Comparison of ENCODE assay signal across 16 cellular contexts in the genomic region with DNA sequence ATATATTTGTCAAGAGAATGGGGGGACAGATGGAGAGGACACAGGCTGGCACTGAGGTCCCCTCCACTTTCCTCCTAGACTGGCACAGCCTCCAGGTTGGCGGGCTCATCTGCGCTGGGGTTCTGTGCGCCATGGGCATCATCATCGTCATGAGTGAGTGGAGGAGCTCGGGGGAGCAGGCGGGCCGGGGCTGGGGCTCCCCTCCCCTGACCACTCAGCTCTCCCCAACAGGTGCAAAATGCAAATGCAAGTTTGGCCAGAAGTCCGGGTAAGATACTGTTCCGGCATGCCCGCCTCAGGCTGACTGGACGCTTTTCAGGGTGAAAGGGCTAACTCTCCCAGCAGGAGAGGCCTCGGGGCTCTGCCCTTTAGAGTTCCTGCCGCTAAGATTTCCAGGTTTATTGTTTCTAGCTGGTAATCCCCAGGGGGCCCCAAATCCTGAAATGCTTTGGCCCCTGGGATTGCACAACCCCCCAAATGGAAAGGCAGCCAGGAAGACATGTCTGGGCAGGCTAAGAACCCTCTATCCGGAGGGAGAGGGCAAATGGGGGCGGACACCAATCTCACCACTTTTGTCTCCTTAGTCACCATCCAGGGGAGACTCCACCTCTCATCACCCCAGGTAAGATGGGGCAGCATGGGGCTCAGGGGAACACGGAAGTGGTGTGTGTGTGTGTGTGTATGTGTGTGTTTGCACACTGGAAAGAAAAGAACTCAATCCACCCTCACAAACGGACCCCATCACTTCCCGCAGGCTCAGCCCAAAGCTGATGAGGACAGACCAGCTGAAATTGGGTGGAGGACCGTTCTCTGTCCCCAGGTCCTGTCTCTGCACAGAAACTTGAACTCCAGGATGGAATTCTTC. TPM values are rescaled to one million over a fixed set of nuclear protein-coding genes. Genes with fewer than 3 reads are reported as not detected.
DNase-seq lines count a peak whose midpoint lies in the region; ATAC-seq and TF ChIP-seq lines count a peak whose summit lies in the region.
"Had no signal": no experiment of that assay in that cellular context is flagged by ENCODE, and none has a peak within 500 bp of the region (broad histone marks: within the 10 kb centered on the region; RNA-seq: fewer than 3 reads in every experiment).

No MANE protein-coding gene starts in this region.

- no peak for ATAC-seq in lower lobe of right lung
- no peak for ATAC-seq in HG03442 (IDR thresholded peaks at IDR 0.05; ENCODE audit: unreplicated experiment)
- ATAC-seq: activated naive CD8-positive, alpha-beta T cell treated with anti-CD3 and anti-CD28 coated beads, Interleukin-2, amount 50 U/mL, for 24 hours had no signal

- intact Hi-C loops in mammary epithelial cell (cut with micrococcal nuclease) (no loop called here), lower lobe of right lung (cut with DNase I) (no loop called here), tibial artery (cut with DNase I; ENCODE audit: low total_unique reads) (loop anchor here (2.0 to 10.0 kb wide), 2 partner anchors 18 to 592 kb away; a partner anchor contains a TSS)

- peaks cover 33% of the 10 kb centered on the region for H3K79me2 ChIP-seq in mammary epithelial cell (ENCODE audit: insufficient read depth, low read length)

- H3K4me2 ChIP-seq in mammary epithelial cell (ENCODE audit: insufficient read depth, low read depth, low read length), result peak overlapping the region; percentile 58

- H3K36me3 ChIP-seq in mammary epithelial cell (ENCODE audit: insufficient read depth, low read length), result peaks cover 7% of the 10 kb centered on the region
- H3K36me3 ChIP-seq in lower lobe of right lung, result no peaks in the 10 kb centered on the region
- peaks cover 0 to 5% (median 0%) of the 10 kb centered on the region in 3 donors for H3K36me3 ChIP-seq in tibial artery
- H3K36me3 ChIP-seq: ovary had no signal

- TF ChIP-seq CTCF in mammary epithelial cell (conservative IDR thresholded peaks at IDR 0.05 in 1 of 2, IDR thresholded peaks at IDR 0.05 in 1 of 2; ENCODE audit: extremely low read depth in 1 of 2, insufficient read depth in 1 of 2, low read depth in 1 of 2, low read length in 2 of 2) (no peak), lower lobe of right lung (IDR thresholded peaks at IDR 0.05) (no peak), tibial artery (IDR thresholded peaks at IDR 0.05) (no peak)

- H3K4me3 ChIP-seq in mammary epithelial cell (replicated peaks in 1 of 3; ENCODE audit: insufficient read depth in 1 of 3, low read depth in 2 of 3, low read length in 3 of 3), result peak overlapping the region in 1 of 3 experiments; percentile 15
- H3K4me3 ChIP-seq in lower lobe of right lung, result no peak overlapping the region
- H3K4me3 ChIP-seq in tibial artery, result peak overlapping the region in 1 of 2 donors; percentile 61
- H3K4me3 ChIP-seq: ovary had no signal

- peak overlapping the region; percentile 42 for H3K9ac ChIP-seq in mammary epithelial cell (ENCODE audit: insufficient read depth, low read length)

- WGBS in mammary epithelial cell (ENCODE audit: low coverage, missing lambda C conversion rate), result 13% methylated on average over 13 of the region's 19 CpGs

- H3K9me3 ChIP-seq in mammary epithelial cell (replicated peaks; ENCODE audit: insufficient read depth, low read length) (no peaks in the 10 kb centered on the region), lower lobe of right lung (no peaks in the 10 kb centered on the region), tibial artery (no peaks in the 10 kb centered on the region)
- H3K9me3 ChIP-seq: ovary had no signal

- H4K20me1 ChIP-seq in mammary epithelial cell (ENCODE audit: insufficient read depth, low read length), result no peaks in the 10 kb centered on the region

- in situ Hi-C loops in mammary epithelial cell (cut with MboI; ENCODE audit: low sequenced_read_pairs in 2 of 2), result no loop called here

- H2AFZ ChIP-seq in mammary epithelial cell (ENCODE audit: low read depth, low read length), result no peak overlapping the region

- H3K27me3 ChIP-seq in mammary epithelial cell (ENCODE audit: insufficient read depth, low read length), result no peaks in the 10 kb centered on the region
- no peaks in the 10 kb centered on the region for H3K27me3 ChIP-seq in lower lobe of right lung (ENCODE audit: low read depth)
- no peaks in the 10 kb centered on the region for H3K27me3 ChIP-seq in tibial artery
- H3K27me3 ChIP-seq: ovary had no signal

- CTCF ChIA-PET in mammary epithelial cell (lab: Charles Lee; ENCODE audit: low non-redundant PET), result interaction anchor here (0.8 kb wide), 1 partner anchor 18 kb away, joined by 4 read pairs; no protein-coding TSS in a partner anchor

- DNase-seq in NCI-H2171 treated with DMSO at 0.1 percent for 48 hours (lab: John Stamatoyannopoulos, UW) (peak; percentile 54), mammary epithelial cell (peak; percentile 96), lower lobe of right lung (no peak), tibial artery (no peak), NCI-H2029 treated with DMSO at 0.1 percent for 48 hours (lab: John Stamatoyannopoulos, UW) (no peak), mucosa of gallbladder (ENCODE audit: low spot score) (no peak)
- DNase-seq: activated naive CD8-positive, alpha-beta T cell treated with anti-CD3 and anti-CD28 coated beads, Interleukin-2, amount 50 U/mL, for 24 hours; effector CD4-positive, alpha-beta T cell; ovary; SIG-M5; stimulated activated CD4-positive, alpha-beta T cell treated with anti-CD3 and anti-CD28 coated beads, Interleukin-4, amount 100 ng/mL, for 1 hour; stimulated activated naive CD4-positive, alpha-beta T cell treated with Interleukin-2 at 50 U/mL for 16 hours had no signal

- H3K27ac ChIP-seq in mammary epithelial cell (ENCODE audit: insufficient read depth, low read depth, low read length) (peak overlapping the region; percentile 74), lower lobe of right lung (peak overlapping the region; percentile 78), tibial artery (peak overlapping the region; percentile 90 to 95)

- no TSS peak for BruUV-seq in mammary epithelial cell (replicated peaks; lab: Mats Ljungman, UMichigan)

- peaks cover 86% of the 10 kb centered on the region for H3K4me1 ChIP-seq in mammary epithelial cell (ENCODE audit: insufficient read depth, low read length)
- H3K4me1 ChIP-seq in lower lobe of right lung, result peaks cover 22% of the 10 kb centered on the region
- H3K4me1 ChIP-seq in tibial artery, result peaks cover 14 to 67% (median 33%) of the 10 kb centered on the region in 4 donors

- dilution Hi-C loops in mammary epithelial cell (cut with HindIII; ENCODE audit: low sequenced_read_pairs), result no loop called here

RNA-seq across cellular contexts. Expression of a gene that starts 7.3 kb away (rescaled TPM):
- 100 to 1,000 TPM; 344 to 808 TPM for total RNA-seq in mammary epithelial cell
- polyA plus RNA-seq in mammary epithelial cell, result 901 TPM
- polyA minus RNA-seq in mammary epithelial cell, result 137 TPM
- 135 TPM for total RNA-seq in lower lobe of right lung
- 139 TPM for total RNA-seq in mucosa of gallbladder
- total RNA-seq: H4, lung microvascular endothelial cell, NCI-H460 had no signal

RNA-seq across cellular contexts. Expression of a gene that starts 11.9 kb away (rescaled TPM):
- total RNA-seq in mammary epithelial cell (under 1 TPM; 0.17 to 0.42 TPM), lower lobe of right lung (6.3 TPM), mucosa of gallbladder (8.9 TPM)
- 0.16 TPM for polyA plus RNA-seq in mammary epithelial cell
- polyA minus RNA-seq in mammary epithelial cell, result 0.21 TPM
- total RNA-seq: H4, lung microvascular endothelial cell had no signal

RNA-seq across cellular contexts. Expression of a gene that starts 15.7 kb away (rescaled TPM):
- total RNA-seq in mammary epithelial cell (1 to 10 TPM in 1 of 2 donors, not detected in 1; 1.9 TPM), lower lobe of right lung (49.7 TPM), mucosa of gallbladder (94.0 TPM)
- polyA plus RNA-seq in mammary epithelial cell, result 0.17 TPM
- polyA minus RNA-seq in mammary epithelial cell, result not detected
- total RNA-seq: H4, lung microvascular endothelial cell, NCI-H460 had no signal

RNA-seq across cellular contexts. Expression of a gene that starts 20.1 kb away (rescaled TPM):
- total RNA-seq in mammary epithelial cell (1 to 10 TPM in 1 of 2 donors, not detected in 1; 1.1 TPM), lower lobe of right lung (not detected), mucosa of gallbladder (not detected)
- 0.67 TPM for polyA plus RNA-seq in mammary epithelial cell
- polyA minus RNA-seq in mammary epithelial cell, result not detected
- total RNA-seq: lung microvascular endothelial cell, NCI-H460 had no signal

RNA-seq across cellular contexts. Expression of a gene that starts 31.6 kb away (rescaled TPM):
- 100 to 1,000 TPM in 1 of 2 donors, 10 to 100 TPM in 1; 23.5 to 349 TPM for total RNA-seq in mammary epithelial cell
- 390 TPM for polyA plus RNA-seq in mammary epithelial cell
- polyA minus RNA-seq in mammary epithelial cell, result 448 TPM
- 152 TPM for total RNA-seq in lower lobe of right lung
- 88.4 TPM for total RNA-seq in mucosa of gallbladder

Comparison
In these comparisons a context has a peak if more than half of its experiments do, and no peak if none do; other contexts are left out.
1. DNase-seq: peak in NCI-H2171 treated with DMSO at 0.1 percent for 48 hours (single experiment) and mammary epithelial cell (single experiment); none in lower lobe of right lung (single experiment), tibial artery (0 of 2), NCI-H2029 treated with DMSO at 0.1 percent for 48 hours (single experiment) and mucosa of gallbladder (single experiment).
2. RNA of a gene that starts 15.7 kb away (total RNA-seq): 94.0 TPM in mucosa of gallbladder (single experiment) and 49.7 TPM in lower lobe of right lung (single experiment); 1.9 TPM in mammary epithelial cell; every median in the first group is over 10 times any median in the second.
3. Peak in every context shown above with its lines, with median percentiles within 50 percentile points of each other: H3K27ac ChIP-seq.